Comparison of ENCODE assay signal across 8 cellular contexts in the genomic region with DNA sequence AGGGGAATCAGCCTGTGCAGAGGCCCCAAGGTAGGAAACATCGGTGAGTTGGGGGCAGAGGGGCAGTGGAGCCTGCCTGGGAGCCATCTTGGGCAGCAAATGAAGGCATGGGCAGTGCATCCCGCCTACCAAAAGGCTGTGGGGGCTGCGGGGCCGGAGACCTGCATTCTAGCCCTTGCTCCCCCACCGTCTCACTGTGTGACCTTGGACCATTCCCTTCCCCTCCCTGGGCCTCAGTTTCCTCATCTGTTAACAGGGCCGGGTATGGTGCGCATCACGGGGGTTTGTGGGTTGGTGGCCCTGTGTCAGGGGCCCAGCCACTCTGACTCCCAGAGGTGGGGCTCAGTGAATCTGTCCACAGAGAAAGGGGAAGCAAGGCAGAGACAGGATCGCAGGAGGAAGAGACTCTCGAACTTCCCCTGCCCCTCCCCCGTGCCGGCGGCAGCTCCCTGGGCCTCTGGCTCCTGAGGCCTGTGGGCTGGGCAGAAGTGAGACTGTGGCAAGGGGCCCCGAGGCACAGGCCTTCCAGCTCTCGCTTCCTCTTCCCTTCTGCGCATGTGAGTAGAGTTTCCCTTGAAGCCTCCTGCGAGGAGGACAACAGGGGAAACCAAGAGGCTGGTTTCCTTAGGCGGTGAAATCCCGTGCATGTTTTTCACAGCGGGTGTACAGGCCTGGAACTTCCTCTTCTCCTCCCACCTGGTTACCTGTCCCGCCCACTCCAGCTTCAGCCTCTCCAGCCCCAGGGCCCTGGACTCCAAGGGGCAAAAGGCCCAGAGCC. TPM values are rescaled to one million over a fixed set of nuclear protein-coding genes. Genes with fewer than 3 reads are reported as not detected.
DNase-seq lines count a peak whose midpoint lies in the region; ATAC-seq, FAIRE-seq and TF ChIP-seq lines count a peak whose summit lies in the region.

No MANE protein-coding gene starts in this region.

- no peaks in the 10 kb centered on the region for H3K27me3 ChIP-seq in body of pancreas

- H3K4me1 ChIP-seq in body of pancreas = peaks cover 60% of the 10 kb centered on the region

- no peak overlapping the region for H3K4me3 Mint-ChIP-seq in mesothelial cell of epicardium
- peak overlapping the region; percentile 50 for H3K4me3 Mint-ChIP-seq in stimulated activated effector memory CD8-positive, alpha-beta T cell treated with anti-CD3 and anti-CD28 coated beads, Interleukin-12 subunit alpha, Interleukin-12 subunit beta, amount 100 ng/mL, for 72 hours

- TF ChIP-seq CTCF in body of pancreas (IDR thresholded peaks at IDR 0.05) (no peak), mesothelial cell of epicardium (IDR thresholded peaks at IDR 0.05; ENCODE audit: unreplicated experiment) (no peak)

- H3K27ac ChIP-seq in body of pancreas = peak overlapping the region; percentile 18 to 93 (median 70)

- intact Hi-C loops in body of pancreas (cut with DNase I) = no loop called here

- no peaks in the 10 kb centered on the region for H3K36me3 Mint-ChIP-seq in mesothelial cell of epicardium
- H3K36me3 Mint-ChIP-seq in stimulated activated effector memory CD8-positive, alpha-beta T cell treated with anti-CD3 and anti-CD28 coated beads, Interleukin-12 subunit alpha, Interleukin-12 subunit beta, amount 100 ng/mL, for 72 hours = peaks cover 10% of the 10 kb centered on the region

- H3K4me3 ChIP-seq in body of pancreas = no peak overlapping the region

- TF ChIP-seq POLR2A in body of pancreas (IDR thresholded peaks at IDR 0.05) = peak in 1 of 3 donors; percentile 28

- H3K9me3 Mint-ChIP-seq in mesothelial cell of epicardium = no peaks in the 10 kb centered on the region
- no peaks in the 10 kb centered on the region for H3K9me3 Mint-ChIP-seq in stimulated activated effector memory CD8-positive, alpha-beta T cell treated with anti-CD3 and anti-CD28 coated beads, Interleukin-12 subunit alpha, Interleukin-12 subunit beta, amount 100 ng/mL, for 72 hours

- no peaks in the 10 kb centered on the region for H3K9me3 ChIP-seq in body of pancreas

- peaks cover 42% of the 10 kb centered on the region for H3K4me1 Mint-ChIP-seq in mesothelial cell of epicardium
- peaks cover 54% of the 10 kb centered on the region for H3K4me1 Mint-ChIP-seq in stimulated activated effector memory CD8-positive, alpha-beta T cell treated with anti-CD3 and anti-CD28 coated beads, Interleukin-12 subunit alpha, Interleukin-12 subunit beta, amount 100 ng/mL, for 72 hours

- DNase-seq in UCSD-AML1 (lab: John Stamatoyannopoulos, UW; ENCODE audit: unreplicated experiment) = peak; percentile 95
- peak in 3 of 4 donors; percentile 36 to 80 (median 47) for DNase-seq in body of pancreas
- DNase-seq in mesothelial cell of epicardium (ENCODE audit: low spot score in 2 of 2, unreplicated experiment in 2 of 2) = no peak
- DNase-seq in stimulated activated effector memory CD8-positive, alpha-beta T cell treated with anti-CD3 and anti-CD28 coated beads, Interleukin-12 subunit alpha, Interleukin-12 subunit beta, amount 100 ng/mL, for 72 hours (ENCODE audit: low spot score in 2 of 2) = peak; percentile 46 to 82
- DNase-seq in cerebellar nuclear complex (lab: John Stamatoyannopoulos, UW) = no peak
- no peak for DNase-seq in frontal cortex (ENCODE audit: low spot score in 2 of 2)

- FAIRE-seq in frontal cortex (lab: Jason Lieb, UNC) = no peak

- 55 to 87% methylated on average over 18 to 20 of the region's 21 CpGs for WGBS in body of pancreas, 2 donors

- ATAC-seq in GM19328 (IDR thresholded peaks at IDR 0.05; ENCODE audit: unreplicated experiment) = peak; percentile 84
- ATAC-seq in HG03432 (IDR thresholded peaks at IDR 0.05; ENCODE audit: unreplicated experiment) = peak; percentile 92
- ATAC-seq in body of pancreas = no peak
- peak; percentile 94 for ATAC-seq in stimulated activated effector memory CD8-positive, alpha-beta T cell treated with anti-CD3 and anti-CD28 coated beads, Interleukin-12 subunit alpha, Interleukin-12 subunit beta, amount 100 ng/mL, for 72 hours

- no peaks in the 10 kb centered on the region for H3K36me3 ChIP-seq in body of pancreas (replicated peaks in 1 of 2; ENCODE audit: insufficient read depth in 1 of 2, low read depth in 2 of 2)

- H3K27ac Mint-ChIP-seq in mesothelial cell of epicardium = peak overlapping the region; percentile 82
- peak overlapping the region; percentile 92 for H3K27ac Mint-ChIP-seq in stimulated activated effector memory CD8-positive, alpha-beta T cell treated with anti-CD3 and anti-CD28 coated beads, Interleukin-12 subunit alpha, Interleukin-12 subunit beta, amount 100 ng/mL, for 72 hours

- no peaks in the 10 kb centered on the region for H3K27me3 Mint-ChIP-seq in mesothelial cell of epicardium (ENCODE audit: low read depth)

RNA-seq across cellular contexts. Expression of gene IDH2, which starts 42.9 kb away (rescaled TPM):
- total RNA-seq in body of pancreas (10 to 100 TPM; 77.5 to 78.6 TPM), mesothelial cell of epicardium (126 to 132 TPM (median 127 TPM) in 3 replicates), frontal cortex (77.9 TPM)

RNA-seq across cellular contexts. Expression of gene ZNF710, which starts 58.3 kb away (rescaled TPM):
- total RNA-seq in body of pancreas (10 to 100 TPM; 18.1 to 34.5 TPM), mesothelial cell of epicardium (30.3 to 31.7 TPM (median 30.4 TPM) in 3 replicates), frontal cortex (6.5 TPM)

Comparison
In these comparisons a context has a peak if more than half of its experiments do, and no peak if none do; other contexts are left out.
1. DNase-seq: peak in UCSD-AML1 (single experiment), body of pancreas (3 of 4) and stimulated activated effector memory CD8-positive, alpha-beta T cell treated with anti-CD3 and anti-CD28 coated beads, Interleukin-12 subunit alpha, Interleukin-12 subunit beta, amount 100 ng/mL, for 72 hours (2 of 2); none in mesothelial cell of epicardium (0 of 2), cerebellar nuclear complex (0 of 2) and frontal cortex (0 of 2).